In genomic region chr3:119240582-119241434, GRCh38 we compare ENCODE assay signal across 1 cellular context.
TF ChIP-seq lines count a peak whose summit lies in the region.

Gene B4GALT4 (minus strand): TSS chr3:119240878. CDS start chr3:119230099, 10,779 bp downstream.

TF ChIP-seq in K562, 482 proteins besides CTCF, POLR2A, EP300 and RAD21 (continued from another document and continues in another):
- TF ChIP-seq ZNF407 (IDR thresholded peaks at IDR 0.05; ENCODE audit: low read depth): peak; percentile 68
- no peak for TF ChIP-seq ZNF23 (CRISPR knock-in tag; IDR thresholded peaks at IDR 0.05)
- TF ChIP-seq ZNF274 (IDR thresholded peaks at IDR 0.05; ENCODE audit: borderline replicate concordance, low read depth, low read length): no peak
- TF ChIP-seq TAF7 (tag; IDR thresholded peaks at IDR 0.05): no peak
- TF ChIP-seq IRF9 (tag; IDR thresholded peaks at IDR 0.05): no peak
- no peak for TF ChIP-seq MCM7 (IDR thresholded peaks at IDR 0.05)
- TF ChIP-seq AFF4 (CRISPR knock-in tag; IDR thresholded peaks at IDR 0.05): no peak
- peak; percentile 81; the same call in 1 of the 2 replicates for TF ChIP-seq PHF8 (IDR thresholded peaks at IDR 0.05; ENCODE audit: borderline replicate concordance, low read length)
- TF ChIP-seq ZNF175 (CRISPR knock-in tag; IDR thresholded peaks at IDR 0.05; ENCODE audit: low read depth): no peak
- no peak for TF ChIP-seq TCF3 (CRISPR knock-in tag; IDR thresholded peaks at IDR 0.05)
- TF ChIP-seq PHB2 (IDR thresholded peaks at IDR 0.05; ENCODE audit: low read depth): no peak
- no peak for TF ChIP-seq HDAC2 (IDR thresholded peaks at IDR 0.05)
- no peak for TF ChIP-seq ATF2 (CRISPR knock-in tag; IDR thresholded peaks at IDR 0.05)
- no peak for TF ChIP-seq ZNF668 (CRISPR knock-in tag; IDR thresholded peaks at IDR 0.05)
- TF ChIP-seq BRD4 (IDR thresholded peaks at IDR 0.05): no peak
- no peak for TF ChIP-seq JUN (IDR thresholded peaks at IDR 0.05; ENCODE audit: borderline replicate concordance, low read depth, low read length)
- no peak for TF ChIP-seq JUN (CRISPR knock-in tag; IDR thresholded peaks at IDR 0.05; ENCODE audit: borderline replicate concordance)
- peak; percentile 48 for TF ChIP-seq RBBP5 (IDR thresholded peaks at IDR 0.05; ENCODE audit: borderline replicate concordance, insufficient read depth, low read length, poor library complexity, severe bottlenecking)
- TF ChIP-seq SLC30A9 (CRISPR knock-in tag; IDR thresholded peaks at IDR 0.05): no peak
- TF ChIP-seq FOXA3 (CRISPR knock-in tag; conservative IDR thresholded peaks at IDR 0.05 in 1 of 2, IDR thresholded peaks at IDR 0.05 in 1 of 2): no peak
- TF ChIP-seq GABPB1 (CRISPR knock-in tag; IDR thresholded peaks at IDR 0.05): no peak
- TF ChIP-seq POU5F1 (IDR thresholded peaks at IDR 0.05; ENCODE audit: borderline replicate concordance, low read depth, low read length, partially characterized antibody): no peak
- no peak for TF ChIP-seq MXD1 (CRISPR knock-in tag; IDR thresholded peaks at IDR 0.05; ENCODE audit: borderline replicate concordance, poor library complexity, severe bottlenecking)
- no peak for TF ChIP-seq TCF15 (CRISPR knock-in tag; IDR thresholded peaks at IDR 0.05)
- no peak for TF ChIP-seq PBX2 (CRISPR knock-in tag; IDR thresholded peaks at IDR 0.05; ENCODE audit: low read depth)
- no peak for TF ChIP-seq PBX2 (tag; conservative IDR thresholded peaks at IDR 0.05; ENCODE audit: low read depth)
- TF ChIP-seq VEZF1 (CRISPR knock-in tag; IDR thresholded peaks at IDR 0.05): peak; percentile 50
- no peak for TF ChIP-seq TEAD4 (IDR thresholded peaks at IDR 0.05; ENCODE audit: low read length)
- no peak for TF ChIP-seq TEAD4 (CRISPR knock-in tag; IDR thresholded peaks at IDR 0.05; ENCODE audit: borderline replicate concordance)
- no peak for TF ChIP-seq ZBED1 (IDR thresholded peaks at IDR 0.05)
- TF ChIP-seq NELFE (IDR thresholded peaks at IDR 0.05; ENCODE audit: insufficient read depth, insufficient read length): no peak
- no peak for TF ChIP-seq TRIM24 (IDR thresholded peaks at IDR 0.05)
- peak; percentile 81 to 95 for TF ChIP-seq E2F6 (IDR thresholded peaks at IDR 0.05; ENCODE audit: borderline replicate concordance in 1 of 2, extremely low read depth in 1 of 2, insufficient read depth in 1 of 2, insufficient read length in 1 of 2, low read depth in 1 of 2, low read length in 1 of 2, poor library complexity in 1 of 2, severe bottlenecking in 1 of 2)
- TF ChIP-seq CREBBP (IDR thresholded peaks at IDR 0.05; ENCODE audit: low read depth, low read length): no peak
- no peak for TF ChIP-seq GTF2A2 (tag; IDR thresholded peaks at IDR 0.05)
- TF ChIP-seq ARID2 (IDR thresholded peaks at IDR 0.05): no peak
